In the genomic region with DNA sequence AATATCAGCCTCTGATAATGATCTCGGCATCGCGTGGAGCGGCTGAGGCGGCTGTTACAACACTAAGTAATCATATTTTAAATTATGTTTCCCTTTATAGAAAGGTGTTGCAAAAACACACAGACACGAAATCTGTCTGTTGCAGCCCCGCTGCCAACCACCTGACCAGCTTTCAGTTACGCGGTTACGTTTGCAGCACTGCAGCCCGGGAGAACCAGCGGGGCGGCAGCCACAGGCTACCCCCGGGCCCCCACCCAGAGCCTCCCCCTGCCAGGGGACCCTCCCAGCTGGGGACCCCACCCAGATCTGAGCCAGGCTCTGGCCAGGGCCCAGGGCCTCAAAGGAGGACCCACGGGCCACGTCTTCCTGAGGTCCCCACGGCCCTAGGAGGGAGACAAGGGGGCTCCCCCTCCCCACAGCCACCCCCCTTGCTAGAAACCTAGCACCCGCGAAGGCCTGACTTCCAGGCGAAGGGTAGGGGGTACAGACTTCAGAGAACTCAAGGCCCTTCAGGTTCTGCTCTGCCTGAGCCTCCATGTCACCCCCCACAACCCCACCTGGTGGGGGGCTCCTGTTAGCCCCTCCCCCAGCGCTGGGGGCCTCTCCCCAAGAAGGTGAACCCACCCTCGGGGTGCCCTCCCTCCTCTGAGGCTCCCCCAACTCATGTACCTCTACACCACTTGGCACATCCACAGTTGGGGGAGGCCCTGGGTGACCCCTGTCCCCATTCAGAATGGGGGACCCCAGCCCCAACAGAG, we compare ENCODE assay signal across 12 cellular contexts. TPM values are rescaled to one million over a fixed set of nuclear protein-coding genes. Genes with fewer than 3 reads are reported as not detected.
A peak's percentile ranks its signal among the peaks of the same experiment; 100 is the strongest.
DNase-seq lines count a peak whose midpoint lies in the region; ATAC-seq and TF ChIP-seq lines count a peak whose summit lies in the region.
"Had no signal": no experiment of that assay in that cellular context is flagged by ENCODE, and none has a peak within 500 bp of the region (broad histone marks: within the 10 kb centered on the region; RNA-seq: fewer than 3 reads in every experiment).

No MANE protein-coding gene starts in this region.

- CTCF ChIA-PET in activated naive CD4-positive, alpha-beta T cell treated with anti-CD3 and anti-CD28 coated beads, Interleukin-2, amount 10 ng/mL, durations not matched to agents 7 days and 5 days (lab: Charles Lee) = interaction anchor here (5.3 kb wide), 1 partner anchor 33 kb away, joined by 48 read pairs; no protein-coding TSS in a partner anchor

- no peaks in the 10 kb centered on the region for H3K9me3 Mint-ChIP-seq in activated naive CD4-positive, alpha-beta T cell treated with anti-CD3 and anti-CD28 coated beads, Interleukin-2, amount 50 U/mL, for 72 hours
- no peaks in the 10 kb centered on the region for H3K9me3 Mint-ChIP-seq in activated naive CD4-positive, alpha-beta T cell treated with anti-CD3 and anti-CD28 coated beads, Interleukin-2, amount 10 ng/mL, durations not matched to agents 7 days and 5 days
- H3K9me3 Mint-ChIP-seq: activated CD4-positive, alpha-beta T cell treated with anti-CD3 and anti-CD28 coated beads, Interleukin-2, amount 10 ng/mL, durations not matched to agents 7 days and 5 days had no signal

- peak in 1 of 2 donors; percentile 32 for ATAC-seq in activated naive CD4-positive, alpha-beta T cell treated with anti-CD3 and anti-CD28 coated beads, Interleukin-2, amount 50 U/mL, for 72 hours
- ATAC-seq in upper lobe of left lung (ENCODE audit: low FRiP score in 2 of 2) (no peak), HG02852 (IDR thresholded peaks at IDR 0.05; ENCODE audit: unreplicated experiment) (no peak), GM21526 (IDR thresholded peaks at IDR 0.05; ENCODE audit: low FRiP score, unreplicated experiment) (no peak)
- ATAC-seq: left lobe of liver, sciatic nerve had no signal

- H3K4me1 Mint-ChIP-seq in activated naive CD4-positive, alpha-beta T cell treated with anti-CD3 and anti-CD28 coated beads, Interleukin-2, amount 10 ng/mL, durations not matched to agents 7 days and 5 days = peaks cover 20% of the 10 kb centered on the region

- peaks cover 76 to 98% (median 84%) of the 10 kb centered on the region in 4 donors for H3K4me1 ChIP-seq in upper lobe of left lung

- no peak for TF ChIP-seq EP300 in upper lobe of left lung (IDR thresholded peaks at IDR 0.05)

- TF ChIP-seq POLR2A in upper lobe of left lung (IDR thresholded peaks at IDR 0.05) = no peak

- no peak overlapping the region for H3K4me3 ChIP-seq in upper lobe of left lung
- H3K4me3 ChIP-seq: adrenal gland had no signal

- WGBS in upper lobe of left lung, 2 donors = 24 to 46% methylated on average over 10 to 18 of the region's 22 CpGs

- no peaks in the 10 kb centered on the region for H3K36me3 Mint-ChIP-seq in activated naive CD4-positive, alpha-beta T cell treated with anti-CD3 and anti-CD28 coated beads, Interleukin-2, amount 50 U/mL, for 72 hours
- no peaks in the 10 kb centered on the region for H3K36me3 Mint-ChIP-seq in activated naive CD4-positive, alpha-beta T cell treated with anti-CD3 and anti-CD28 coated beads, Interleukin-2, amount 10 ng/mL, durations not matched to agents 7 days and 5 days

- DNase-seq in activated naive CD4-positive, alpha-beta T cell treated with anti-CD3 and anti-CD28 coated beads, Interleukin-2, amount 50 U/mL, for 72 hours (ENCODE audit: low spot score in 2 of 2) = peak in 1 of 2 donors; percentile 47
- DNase-seq in activated naive CD4-positive, alpha-beta T cell treated with anti-CD3 and anti-CD28 coated beads, Interleukin-2, amount 10 ng/mL, durations not matched to agents 7 days and 5 days = no peak
- DNase-seq in SIG-M5 (lab: John Stamatoyannopoulos, UW) = peak; percentile 29
- peak; percentile 37 for DNase-seq in iPS-NIHi11 (ENCODE audit: low spot score)
- DNase-seq in upper lobe of left lung = peak in 1 of 2 donors; percentile 62
- DNase-seq in stimulated activated CD8-positive, alpha-beta memory T cell treated with anti-CD3 and anti-CD28 coated beads, Interleukin-4, amount 100 ng/mL, for 48 hours = no peak
- DNase-seq: activated CD4-positive, alpha-beta T cell treated with anti-CD3 and anti-CD28 coated beads, Interleukin-2, amount 10 ng/mL, durations not matched to agents 7 days and 5 days had no signal

- TF ChIP-seq CTCF in upper lobe of left lung (IDR thresholded peaks at IDR 0.05) = no peak

- no peak overlapping the region for H3K4me3 Mint-ChIP-seq in activated naive CD4-positive, alpha-beta T cell treated with anti-CD3 and anti-CD28 coated beads, Interleukin-2, amount 10 ng/mL, durations not matched to agents 7 days and 5 days
- H3K4me3 Mint-ChIP-seq: activated CD4-positive, alpha-beta T cell treated with anti-CD3 and anti-CD28 coated beads, Interleukin-2, amount 10 ng/mL, durations not matched to agents 7 days and 5 days had no signal

- H3K27me3 ChIP-seq in upper lobe of left lung = no peaks in the 10 kb centered on the region
- H3K27me3 ChIP-seq: adrenal gland had no signal

- H3K36me3 ChIP-seq in upper lobe of left lung = peaks cover 0 to 9% (median 0%) of the 10 kb centered on the region in 4 donors
- H3K36me3 ChIP-seq: adrenal gland had no signal

- H3K27ac Mint-ChIP-seq in activated naive CD4-positive, alpha-beta T cell treated with anti-CD3 and anti-CD28 coated beads, Interleukin-2, amount 50 U/mL, for 72 hours = peak overlapping the region; percentile 4 to 39
- H3K27ac Mint-ChIP-seq in activated naive CD4-positive, alpha-beta T cell treated with anti-CD3 and anti-CD28 coated beads, Interleukin-2, amount 10 ng/mL, durations not matched to agents 7 days and 5 days = no peak overlapping the region
- H3K27ac Mint-ChIP-seq: activated CD4-positive, alpha-beta T cell treated with anti-CD3 and anti-CD28 coated beads, Interleukin-2, amount 10 ng/mL, durations not matched to agents 7 days and 5 days had no signal

- peaks cover 30% of the 10 kb centered on the region for H3K27me3 Mint-ChIP-seq in activated naive CD4-positive, alpha-beta T cell treated with anti-CD3 and anti-CD28 coated beads, Interleukin-2, amount 10 ng/mL, durations not matched to agents 7 days and 5 days
- H3K27me3 Mint-ChIP-seq: activated CD4-positive, alpha-beta T cell treated with anti-CD3 and anti-CD28 coated beads, Interleukin-2, amount 10 ng/mL, durations not matched to agents 7 days and 5 days had no signal

- peak overlapping the region in 3 of 4 donors; percentile 5 to 71 (median 14) for H3K27ac ChIP-seq in upper lobe of left lung

- no peaks in the 10 kb centered on the region for H3K9me3 ChIP-seq in upper lobe of left lung
- H3K9me3 ChIP-seq: adrenal gland had no signal

RNA-seq across cellular contexts. Expression of a gene that starts 6.0 kb away (rescaled TPM):
- 10 to 100 TPM in 1 of 2 donors, 1 to 10 TPM in 1; 4.5 to 10.0 TPM for total RNA-seq in activated naive CD4-positive, alpha-beta T cell treated with anti-CD3 and anti-CD28 coated beads, Interleukin-2, amount 50 U/mL, for 72 hours
- total RNA-seq in upper lobe of left lung = 10 to 100 TPM; 16.8 to 38.4 (median 31.3) TPM

RNA-seq across cellular contexts. Expression of a gene that starts 29.6 kb away (rescaled TPM):
- total RNA-seq in activated naive CD4-positive, alpha-beta T cell treated with anti-CD3 and anti-CD28 coated beads, Interleukin-2, amount 50 U/mL, for 72 hours = 10 to 100 TPM; 13.3 to 26.2 TPM
- 10 to 100 TPM; 37.6 to 49.6 (median 38.4) TPM for total RNA-seq in upper lobe of left lung

Comparison
In these comparisons a context has a peak if more than half of its experiments do, and no peak if none do; other contexts are left out.
1. DNase-seq: peak in SIG-M5 (single experiment) and iPS-NIHi11 (single experiment); none in activated naive CD4-positive, alpha-beta T cell treated with anti-CD3 and anti-CD28 coated beads, Interleukin-2, amount 10 ng/mL, durations not matched to agents 7 days and 5 days (single experiment) and stimulated activated CD8-positive, alpha-beta memory T cell treated with anti-CD3 and anti-CD28 coated beads, Interleukin-4, amount 100 ng/mL, for 48 hours (single experiment).